In the genomic region with DNA sequence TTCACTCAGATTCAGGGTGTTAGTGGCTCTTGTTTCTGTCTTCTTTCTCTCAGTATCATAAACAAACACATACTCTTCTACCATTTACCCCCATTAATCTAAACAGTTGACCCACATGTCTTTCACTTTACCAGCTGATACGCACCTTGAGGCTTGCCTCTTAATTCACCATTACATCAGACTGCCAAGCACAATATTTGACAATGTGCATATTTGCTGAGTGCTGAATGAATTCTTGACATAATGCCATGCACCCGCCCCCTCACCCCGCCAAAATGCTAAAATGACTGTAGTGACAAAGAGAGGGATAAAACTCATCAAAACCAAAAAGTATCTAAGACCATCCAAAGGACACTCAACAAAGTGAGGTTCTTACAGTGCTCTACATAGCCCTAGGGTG, we compare ENCODE assay signal across 1 cellular context.
TF ChIP-seq lines count a peak whose summit lies in the region.

No MANE protein-coding gene starts in this region.

TF ChIP-seq in IMR-90, 13 proteins besides CTCF, POLR2A, EP300 and RAD21:
- TF ChIP-seq RFX5 (IDR thresholded peaks at IDR 0.05; ENCODE audit: low read depth, low read length) (no peak), USF2 (IDR thresholded peaks at IDR 0.05; ENCODE audit: low read depth, low read length) (no peak)
